In genomic region chr19:55210120-55210493, GRCh38 we compare ENCODE assay signal across 9 cellular contexts. TPM values are rescaled to one million over a fixed set of nuclear protein-coding genes. Genes with fewer than 3 reads are reported as not detected.
DNase-seq lines count a peak whose midpoint lies in the region; ATAC-seq and TF ChIP-seq lines count a peak whose summit lies in the region.
"Had no signal": no experiment of that assay in that cellular context is flagged by ENCODE, and none has a peak within 500 bp of the region (broad histone marks: within the 10 kb centered on the region; RNA-seq: fewer than 3 reads in every experiment).

No MANE protein-coding gene starts in this region.

- CTCF ChIA-PET in MCF 10A (lab: Yijun Ruan, JAX): interaction anchor here (0.5 to 0.8 kb wide), 2 partner anchors 93 to 535 kb away, joined by 3 read pairs; no protein-coding TSS in a partner anchor
- CTCF ChIA-PET in RWPE1 (lab: Yijun Ruan, JAX): no interaction called here

- no peak for TF ChIP-seq POLR2A in breast epithelium (IDR thresholded peaks at IDR 0.05)
- TF ChIP-seq POLR2A in transverse colon (IDR thresholded peaks at IDR 0.05): no peak

- no peak overlapping the region for H3K4me3 ChIP-seq in breast epithelium
- no peak overlapping the region for H3K4me3 ChIP-seq in transverse colon

- peaks cover 10% of the 10 kb centered on the region for H3K36me3 Mint-ChIP-seq in MCF 10A (ENCODE audit: insufficient read depth, unreplicated experiment)

- in situ Hi-C loops in transverse colon (cut with MboI; ENCODE audit: low pct_ligation_motif_present in 1 of 4, low pct_unique_long_range_greater_than_20kb in 1 of 4, low sequenced_read_pairs in 3 of 4): no loop called here

- H3K27me3 ChIP-seq in breast epithelium: no peaks in the 10 kb centered on the region
- H3K27me3 ChIP-seq in foreskin keratinocyte: no peaks in the 10 kb centered on the region
- peaks cover 6% of the 10 kb centered on the region for H3K27me3 ChIP-seq in transverse colon

- POLR2A ChIA-PET in MCF 10A (lab: Yijun Ruan, JAX): interaction anchor here (0.7 to 1.7 kb wide), 4 partner anchors 21 to 572 kb away, joined by 3 to 6 read pairs (median 4); partner anchors contain the start of gene PPP6R1
- POLR2A ChIA-PET in RWPE1 (lab: Yijun Ruan, JAX; ENCODE audit: low non-redundant PET): interaction anchor here (0.5 to 1.1 kb wide), 2 partner anchors 43 to 49 kb away, joined by 3 to 8 read pairs; partner anchors contain the start of gene PPP6R1

- WGBS in transverse colon (ENCODE audit: low coverage in 1 of 2), 2 donors: 56 to 69% methylated on average over 4 of the region's 4 CpGs

- H3K4me1 Mint-ChIP-seq in MCF 10A (ENCODE audit: insufficient read depth, unreplicated experiment): peaks cover 21% of the 10 kb centered on the region

- no peaks in the 10 kb centered on the region for H3K4me1 ChIP-seq in breast epithelium
- peaks cover 17% of the 10 kb centered on the region for H3K4me1 ChIP-seq in foreskin keratinocyte
- peaks cover 4 to 21% (median 20%) of the 10 kb centered on the region in 4 donors for H3K4me1 ChIP-seq in transverse colon

- H3K27ac ChIP-seq in breast epithelium: no peak overlapping the region
- peak overlapping the region; percentile 93 for H3K27ac ChIP-seq in RWPE1
- peak overlapping the region; percentile 67 for H3K27ac ChIP-seq in foreskin keratinocyte
- H3K27ac ChIP-seq in transverse colon: peak overlapping the region; percentile 79 to 90 (median 86)

- H3K4me3 Mint-ChIP-seq in MCF 10A (ENCODE audit: unreplicated experiment): peak overlapping the region; percentile 28

- no TSS peak for BruUV-seq in MCF 10A (replicated peaks; lab: Mats Ljungman, UMichigan)

- no peaks in the 10 kb centered on the region for H3K9me3 Mint-ChIP-seq in MCF 10A (ENCODE audit: unreplicated experiment)

- peak; percentile 87 for DNase-seq in MCF 10A (ENCODE audit: unreplicated experiment)
- DNase-seq in breast epithelium (ENCODE audit: low spot score in 2 of 2): no peak
- peak; percentile 83 for DNase-seq in RWPE1 (ENCODE audit: low spot score)
- peak; percentile 89 to 94 for DNase-seq in foreskin keratinocyte
- DNase-seq in transverse colon: no peak
- DNase-seq in GM19240 (ENCODE audit: insufficient read length, low spot score): no peak
- DNase-seq in NCI-H2227 treated with DMSO at 0.1 percent for 48 hours (lab: John Stamatoyannopoulos, UW): no peak
- DNase-seq in stimulated activated CD4-positive, alpha-beta T cell treated with anti-CD3 and anti-CD28 coated beads, Interleukin-4, amount 100 ng/mL, for 4 hours: no peak

- peaks cover 11 to 12% of the 10 kb centered on the region in 2 donors for H3K9me3 ChIP-seq in breast epithelium
- H3K9me3 ChIP-seq in transverse colon: peaks cover 3 to 7% of the 10 kb centered on the region in 2 donors

- intact Hi-C loops in MCF 10A (cut with micrococcal nuclease): no loop called here
- intact Hi-C loops in breast epithelium (cut with DNase I; ENCODE audit: low total_unique reads): no loop called here
- intact Hi-C loops in transverse colon (cut with DNase I; ENCODE audit: low total_unique reads): no loop called here

- H3K27me3 Mint-ChIP-seq in MCF 10A (ENCODE audit: insufficient read depth, unreplicated experiment): no peaks in the 10 kb centered on the region

- H3K27ac Mint-ChIP-seq in MCF 10A (ENCODE audit: low read depth, unreplicated experiment): peak overlapping the region; percentile 37

- TF ChIP-seq CTCF in MCF 10A (IDR thresholded peaks at IDR 0.05; ENCODE audit: unreplicated experiment): no peak
- no peak for TF ChIP-seq CTCF in breast epithelium (IDR thresholded peaks at IDR 0.05)
- no peak for TF ChIP-seq CTCF in RWPE1 (conservative IDR thresholded peaks at IDR 0.05; ENCODE audit: low read depth)
- no peak for TF ChIP-seq CTCF in foreskin keratinocyte (conservative IDR thresholded peaks at IDR 0.05)
- no peak for TF ChIP-seq CTCF in transverse colon (IDR thresholded peaks at IDR 0.05)

- peak; percentile 75 for ATAC-seq in foreskin keratinocyte

- no peak for TF ChIP-seq EP300 in transverse colon (IDR thresholded peaks at IDR 0.05; ENCODE audit: low read depth)

- H3K36me3 ChIP-seq in breast epithelium (no peaks in the 10 kb centered on the region), transverse colon (no peaks in the 10 kb centered on the region)

RNA-seq across cellular contexts. Expression of gene PTPRH, which starts 0.8 kb away (rescaled TPM):
- total RNA-seq in MCF 10A (2022) (0.56 and 2.3 TPM in 2 replicates), breast epithelium (10 to 100 TPM in 1 of 3 donors, 1 to 10 TPM in 1, under 1 TPM in 1; 0.73 to 10.2 (median 2.1) TPM), foreskin keratinocyte (0.11 and 0.17 TPM in 2 replicates), transverse colon (100 to 1,000 TPM in 2 of 4 donors, 10 to 100 TPM in 2; 31.2 to 176 (median 102) TPM)
- polyA plus RNA-seq in foreskin keratinocyte: 0.04 and 0.06 TPM in 2 replicates
- total RNA-seq: activated CD8-positive, alpha-beta memory T cell treated with anti-CD3 and anti-CD28 coated beads for 36 hours had no signal

RNA-seq across cellular contexts. Expression of gene TMEM86B, which starts 18.5 kb away (rescaled TPM):
- total RNA-seq in MCF 10A (2022): 4.2 and 4.7 TPM in 2 replicates
- 1 to 10 TPM in 2 of 3 donors, under 1 TPM in 1; 0.80 to 3.6 (median 1.6) TPM for total RNA-seq in breast epithelium
- total RNA-seq in foreskin keratinocyte: 1.2 and 1.7 TPM in 2 replicates
- 2.2 and 2.9 TPM in 2 replicates for polyA plus RNA-seq in foreskin keratinocyte
- total RNA-seq in transverse colon: 10 to 100 TPM in 1 of 4 donors, 1 to 10 TPM in 3; 2.0 to 40.8 (median 4.4) TPM

RNA-seq across cellular contexts. Expression of gene SYT5, which starts 30.0 kb away (rescaled TPM):
- total RNA-seq in MCF 10A (2022) (not detected in 2 replicates), breast epithelium (under 1 TPM in 1 of 3 donors, not detected in 2; under 0.01 TPM), foreskin keratinocyte (0.32 and 0.34 TPM in 2 replicates), transverse colon (1 to 10 TPM in 1 of 4 donors, under 1 TPM in 2, not detected in 1; 0.48 to 9.6 (median 0.96) TPM)
- polyA plus RNA-seq in foreskin keratinocyte: 0.13 and 0.24 TPM in 2 replicates
- total RNA-seq: activated CD8-positive, alpha-beta memory T cell treated with anti-CD3 and anti-CD28 coated beads for 36 hours had no signal

RNA-seq across cellular contexts. Expression of gene DNAAF3, which starts 43.7 kb away (rescaled TPM):
- total RNA-seq in MCF 10A (2022) (3.9 and 4.9 TPM in 2 replicates), breast epithelium (1 to 10 TPM in 2 of 3 donors, not detected in 1; 4.7 to 4.9 TPM), foreskin keratinocyte (7.3 and 9.1 TPM in 2 replicates), transverse colon (under 1 TPM in 2 of 4 donors, not detected in 2; 0.40 to 0.41 TPM)
- 10.2 and 11.4 TPM in 2 replicates for polyA plus RNA-seq in foreskin keratinocyte
- total RNA-seq: activated CD8-positive, alpha-beta memory T cell treated with anti-CD3 and anti-CD28 coated beads for 36 hours had no signal

RNA-seq across cellular contexts. Expression of gene PPP6R1, which starts 48.7 kb away (rescaled TPM):
- 70.6 and 78.9 TPM in 2 replicates for total RNA-seq in MCF 10A (2022)
- total RNA-seq in breast epithelium: 10 to 100 TPM; 23.8 to 31.5 (median 28.2) TPM
- 57.6 and 65.2 TPM in 2 replicates for total RNA-seq in foreskin keratinocyte
- polyA plus RNA-seq in foreskin keratinocyte: 48.5 and 52.7 TPM in 2 replicates
- total RNA-seq in transverse colon: 10 to 100 TPM; 51.3 to 91.5 (median 60.7) TPM

Comparison
In these comparisons a context has a peak if more than half of its experiments do, and no peak if none do; other contexts are left out.
1. DNase-seq: peak in MCF 10A (single experiment), RWPE1 (single experiment) and foreskin keratinocyte (2 of 2); none in breast epithelium (0 of 2), transverse colon (single experiment), GM19240 (single experiment), NCI-H2227 treated with DMSO at 0.1 percent for 48 hours (single experiment) and stimulated activated CD4-positive, alpha-beta T cell treated with anti-CD3 and anti-CD28 coated beads, Interleukin-4, amount 100 ng/mL, for 4 hours (0 of 2).
2. H3K27ac ChIP-seq: peak in RWPE1 (single experiment), foreskin keratinocyte (single experiment) and transverse colon (4 of 4); none in breast epithelium (0 of 2).